ENCODE assay signal across 8 cellular contexts in the genomic region with DNA sequence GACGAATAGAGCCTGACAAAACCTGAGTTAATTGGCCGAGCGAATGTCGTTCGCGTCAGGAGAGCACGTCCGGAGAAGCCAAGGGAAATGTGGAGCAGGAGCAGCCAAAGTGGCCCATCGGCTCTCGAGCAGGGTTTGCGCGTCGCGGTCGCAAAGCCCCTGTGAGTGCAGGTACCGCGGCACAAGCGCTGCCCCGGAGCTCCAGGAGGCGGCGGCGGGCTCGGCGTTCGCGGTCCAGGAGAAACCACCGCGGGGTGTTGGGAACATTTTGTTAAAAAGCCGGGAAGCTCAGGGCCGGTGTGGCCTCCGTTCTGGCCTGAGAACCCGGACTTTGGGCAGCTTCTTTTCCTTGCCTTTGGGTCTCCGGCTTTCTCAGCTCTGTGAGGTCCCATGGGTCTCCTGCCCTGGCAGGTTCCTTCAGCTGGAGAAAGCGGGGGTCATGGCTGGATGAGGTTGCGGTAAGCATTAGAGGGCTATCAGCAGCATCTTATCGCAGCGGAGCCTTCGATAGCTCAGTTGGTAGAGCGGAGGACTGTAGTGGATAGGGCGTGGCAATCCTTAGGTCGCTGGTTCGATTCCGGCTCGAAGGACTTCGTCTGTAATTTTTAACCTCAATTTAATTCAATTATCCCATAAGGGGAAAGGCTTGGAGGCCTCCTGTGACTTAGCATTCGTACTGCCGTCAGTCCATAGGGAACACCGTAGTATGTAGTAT. TPM values are rescaled to one million over a fixed set of nuclear protein-coding genes. Genes with fewer than 3 reads are reported as not detected.
DNase-seq lines count a peak whose midpoint lies in the region; ATAC-seq, FAIRE-seq and TF ChIP-seq lines count a peak whose summit lies in the region.

No MANE protein-coding gene starts in this region.

- no peaks in the 10 kb centered on the region for H3K27me3 ChIP-seq in left ventricle myocardium inferior (ENCODE audit: low read depth)
- H3K27me3 ChIP-seq in prostate gland (replicated peaks; ENCODE audit: insufficient read depth) = no peaks in the 10 kb centered on the region

- peak; percentile 80 for DNase-seq in GM12891 (ENCODE audit: insufficient read length, low spot score)
- DNase-seq in NCI-H1436 (lab: John Stamatoyannopoulos, UW) = peak; percentile 84
- DNase-seq in T follicular helper cell (ENCODE audit: low read depth) = peak; percentile 86
- peak; percentile 95 for DNase-seq in amniotic epithelial cell (ENCODE audit: low read depth)
- DNase-seq in left ventricle myocardium inferior = peak; percentile 86
- DNase-seq in prostate gland (ENCODE audit: low spot score) = peak; percentile 92

- H3K4me3 ChIP-seq in left ventricle myocardium inferior = peak overlapping the region; percentile 97
- peak overlapping the region; percentile 97 to 98 for H3K4me3 ChIP-seq in prostate gland
- H3K4me3 ChIP-seq in urinary bladder (ENCODE audit: low read depth, low read length) = peak overlapping the region; percentile 74

- ATAC-seq in HG02798 (IDR thresholded peaks at IDR 0.05; ENCODE audit: poor library complexity, unreplicated experiment) = peak; percentile 65

- TF ChIP-seq POLR2A in GM12891 (IDR thresholded peaks at IDR 0.05; ENCODE audit: low read depth, low read length) (0 out of 2 replicates have a peak, but pooled peaks have one; percentile 3), prostate gland (IDR thresholded peaks at IDR 0.05) (no peak)

- under 1% methylated on average over 48 of the region's 48 CpGs for WGBS in prostate gland
- under 1% methylated on average over 48 of the region's 48 CpGs for WGBS in urinary bladder

- TF ChIP-seq CTCF in left ventricle myocardium inferior (IDR thresholded peaks at IDR 0.05; ENCODE audit: borderline replicate concordance) = peak; percentile 65
- TF ChIP-seq CTCF in prostate gland (IDR thresholded peaks at IDR 0.05) = peak in 2 of 4 experiments; percentile 52 to 68

- intact Hi-C loops in left ventricle myocardium inferior (cut with micrococcal nuclease) (no loop called here), prostate gland (cut with DNase I) (loop anchor here (2.0 kb wide), 1 partner anchor 28 kb away; a partner anchor contains a TSS)

- peak; percentile 47 for FAIRE-seq in GM12891 (lab: Jason Lieb, UNC)

- peaks cover 29% of the 10 kb centered on the region for H3K4me1 ChIP-seq in left ventricle myocardium inferior
- H3K4me1 ChIP-seq in prostate gland (replicated peaks) = peaks cover 6% of the 10 kb centered on the region
- H3K4me1 ChIP-seq in urinary bladder (ENCODE audit: insufficient read depth) = no peaks in the 10 kb centered on the region

- H3K36me3 ChIP-seq in left ventricle myocardium inferior (peaks cover 19% of the 10 kb centered on the region), prostate gland (peaks cover 0 to 5% of the 10 kb centered on the region in 2 donors), urinary bladder (ENCODE audit: insufficient read depth) (no peaks in the 10 kb centered on the region)

- H3K9me3 ChIP-seq in left ventricle myocardium inferior (replicated peaks) (no peaks in the 10 kb centered on the region), prostate gland (no peaks in the 10 kb centered on the region)

- H3K27ac ChIP-seq in left ventricle myocardium inferior (replicated peaks) (peak overlapping the region; percentile 96), prostate gland (peak overlapping the region; percentile 85 to 90), urinary bladder (ENCODE audit: low read depth) (peak overlapping the region; percentile 79)

TF ChIP-seq in GM12891, 5 proteins besides CTCF, POLR2A, EP300 and RAD21:
- TF ChIP-seq POLR2AphosphoS5 (IDR thresholded peaks at IDR 0.05; ENCODE audit: low read depth, low read length) = no peak
- TF ChIP-seq TAF1 (IDR thresholded peaks at IDR 0.05; ENCODE audit: low read depth, low read length) = no peak
- TF ChIP-seq POU2F2 (IDR thresholded peaks at IDR 0.05; ENCODE audit: low read depth, low read length) = peak; percentile 30; the same call in 1 of the 2 replicates
- TF ChIP-seq PAX5 (IDR thresholded peaks at IDR 0.05; ENCODE audit: insufficient read depth, low read length, severe bottlenecking) = peak; percentile 100

RNA-seq across cellular contexts. Expression of a gene that starts 1.0 kb away (rescaled TPM):
- 17.6 TPM for polyA plus RNA-seq in GM12891 (2012; ENCODE audit: low read depth, missing spikeins)
- total RNA-seq in left ventricle myocardium inferior = 10.0 TPM
- 10 to 100 TPM; 31.9 to 87.1 TPM for total RNA-seq in prostate gland
- 12.0 TPM for total RNA-seq in urinary bladder
- 31.0 TPM for polyA plus RNA-seq in urinary bladder

RNA-seq across cellular contexts. Expression of a gene that starts 17.7 kb away (rescaled TPM):
- polyA plus RNA-seq in GM12891 (2012; ENCODE audit: low read depth, missing spikeins) = 38.1 TPM
- total RNA-seq in left ventricle myocardium inferior (31.4 TPM), prostate gland (10 to 100 TPM; 44.5 to 75.9 TPM), urinary bladder (54.4 TPM)
- 49.8 TPM for polyA plus RNA-seq in urinary bladder

RNA-seq across cellular contexts. Expression of a gene that starts 21.0 kb away (rescaled TPM):
- polyA plus RNA-seq in GM12891 (2012; ENCODE audit: low read depth, missing spikeins) = 666 TPM
- total RNA-seq in left ventricle myocardium inferior (354 TPM), prostate gland (100 to 1,000 TPM; 246 to 317 TPM), urinary bladder (273 TPM)
- polyA plus RNA-seq in urinary bladder = 386 TPM

RNA-seq across cellular contexts. Expression of a gene that starts 28.0 kb away (rescaled TPM):
- polyA plus RNA-seq in GM12891 (2012; ENCODE audit: low read depth, missing spikeins) = 0.40 TPM
- total RNA-seq in left ventricle myocardium inferior = 18.4 TPM
- 100 to 1,000 TPM in 1 of 2 donors, 10 to 100 TPM in 1; 39.8 to 149 TPM for total RNA-seq in prostate gland
- 122 TPM for total RNA-seq in urinary bladder
- polyA plus RNA-seq in urinary bladder = 347 TPM

RNA-seq across cellular contexts. Expression of a gene that starts 36.1 kb away (rescaled TPM):
- polyA plus RNA-seq in GM12891 (2012; ENCODE audit: low read depth, missing spikeins) = 1.6 TPM
- 2.9 TPM for total RNA-seq in left ventricle myocardium inferior
- 1 to 10 TPM in 1 of 2 donors, under 1 TPM in 1; 0.91 to 7.0 TPM for total RNA-seq in prostate gland
- total RNA-seq in urinary bladder = 1.7 TPM
- 6.8 TPM for polyA plus RNA-seq in urinary bladder

Comparison
In these comparisons a context has a peak if more than half of its experiments do, and no peak if none do; other contexts are left out.
1. Peak in every context shown above with its lines: DNase-seq, ATAC-seq, H3K4me3 ChIP-seq and H3K27ac ChIP-seq.